In the genomic region with DNA sequence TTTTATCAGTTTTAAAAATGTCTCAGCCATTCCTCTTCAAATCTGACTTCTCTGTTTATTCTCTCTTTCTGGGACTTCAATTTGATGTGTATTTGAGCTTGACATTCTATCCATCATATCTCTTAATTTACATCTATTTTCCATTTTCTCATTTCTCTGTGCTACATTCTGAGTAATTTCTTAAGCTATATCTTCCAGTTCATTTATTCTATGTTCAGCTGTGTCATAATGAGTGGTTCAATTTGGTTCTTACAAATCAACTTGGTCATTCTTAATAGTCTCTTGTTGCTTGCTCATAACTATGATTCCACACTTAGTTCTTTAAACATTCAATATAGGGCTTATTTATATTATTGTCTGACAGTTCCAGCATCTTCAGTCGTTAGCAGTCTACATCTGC, we compare ENCODE assay signal across 34 cellular contexts. TPM values are rescaled to one million over a fixed set of nuclear protein-coding genes. Genes with fewer than 3 reads are reported as not detected.
"Had no signal": no experiment of that assay in that cellular context is flagged by ENCODE, and none has a peak within 500 bp of the region (broad histone marks: within the 10 kb centered on the region; RNA-seq: fewer than 3 reads in every experiment).

No MANE protein-coding gene starts in this region.

- DNase-seq: activated CD4-positive, alpha-beta memory T cell treated with anti-CD3 and anti-CD28 coated beads for 36 hours; activated CD4-positive, alpha-beta T cell treated with anti-CD3 and anti-CD28 coated beads for 36 hours; activated CD4-positive, alpha-beta T cell treated with anti-CD3 and anti-CD28 coated beads, Interleukin-2, amount 10 ng/mL, durations not matched to agents 24 days and 14 days; activated CD4-positive, CD25-positive, alpha-beta regulatory T cell; activated CD4-positive, CD25-positive, alpha-beta regulatory T cell treated with anti-CD3 and anti-CD28 coated beads, Interleukin-2, amount 50 U/mL, for 72 hours; activated CD8-positive, alpha-beta memory T cell treated with anti-CD3 and anti-CD28 coated beads, Interleukin-2, amount 10 ng/mL, durations not matched to agents 7 days and 5 days; activated CD8-positive, alpha-beta memory T cell treated with anti-CD3 and anti-CD28 coated beads, Interleukin-2, amount 50 U/mL, for 4 hours; activated CD8-positive, alpha-beta T cell treated with anti-CD3 and anti-CD28 coated beads, Interleukin-2, amount 10 ng/mL, durations not matched to agents 7 days and 5 days; activated gamma-delta T cell; activated naive CD4-positive, alpha-beta T cell; activated naive CD4-positive, alpha-beta T cell treated with anti-CD3 and anti-CD28 coated beads, Interleukin-2, amount 10 ng/mL, durations not matched to agents 7 days and 5 days; activated T-cell treated with anti-CD3 and anti-CD28 coated beads, Interleukin-2, amount 50 U/mL, for 1 hour; activated T-cell treated with anti-CD3 and anti-CD28 coated beads, Interleukin-2, amount 50 U/mL, for 48 hours; adrenal gland; amygdala; aorta; body of pancreas; caudate nucleus; cortex of kidney; dermis blood vessel endothelial cell; effector CD4-positive, alpha-beta T cell; effector memory CD8-positive, alpha-beta T cell; erythroblast; foreskin keratinocyte; head of caudate nucleus; T-helper 1 cell; T-helper 17 cell; T1000 had no signal

- H3K4me3 ChIP-seq: adrenal gland, body of pancreas, esophagus muscularis mucosa had no signal

- H3K4me1 ChIP-seq: foreskin keratinocyte had no signal

- H3K27ac ChIP-seq: adrenal gland, body of pancreas, esophagus muscularis mucosa, foreskin keratinocyte had no signal

- ATAC-seq: activated CD4-positive, alpha-beta T cell treated with anti-CD3 and anti-CD28 coated beads for 36 hours; activated CD8-positive, alpha-beta memory T cell treated with anti-CD3 and anti-CD28 coated beads, Interleukin-2, amount 10 ng/mL, durations not matched to agents 7 days and 5 days; activated CD8-positive, alpha-beta T cell treated with anti-CD3 and anti-CD28 coated beads, Interleukin-2, amount 10 ng/mL, durations not matched to agents 7 days and 5 days; activated naive CD4-positive, alpha-beta T cell treated with anti-CD3 and anti-CD28 coated beads, Interleukin-2, amount 50 U/mL, for 72 hours; body of pancreas; effector memory CD8-positive, alpha-beta T cell; foreskin keratinocyte; T-helper 17 cell had no signal

- H3K9me3 ChIP-seq: adrenal gland, body of pancreas, esophagus muscularis mucosa had no signal

- FAIRE-seq: colon had no signal

- H3K27me3 ChIP-seq: adrenal gland, body of pancreas, esophagus muscularis mucosa had no signal

RNA-seq across cellular contexts. Expression of gene CKMT2, which starts 16.9 kb away (rescaled TPM):
- total RNA-seq: activated CD4-positive, alpha-beta memory T cell treated with anti-CD3 and anti-CD28 coated beads for 36 hours; activated CD4-positive, alpha-beta T cell treated with anti-CD3 and anti-CD28 coated beads for 36 hours; activated CD4-positive, alpha-beta T cell treated with anti-CD3 and anti-CD28 coated beads, Interleukin-2, amount 10 ng/mL, durations not matched to agents 24 days and 14 days; activated CD8-positive, alpha-beta memory T cell treated with anti-CD3 and anti-CD28 coated beads for 36 hours; activated CD8-positive, alpha-beta memory T cell treated with anti-CD3 and anti-CD28 coated beads, Interleukin-2, amount 10 ng/mL, durations not matched to agents 7 days and 5 days; activated CD8-positive, alpha-beta T cell treated with anti-CD3 and anti-CD28 coated beads, Interleukin-2, amount 10 ng/mL, durations not matched to agents 7 days and 5 days; activated T-helper 1 cell treated with anti-CD3 and anti-CD28 coated beads, Interleukin-12 subunit alpha, Interleukin-12 subunit beta, Interleukin-2, Interleukin-4 antibody, amounts not matched to agents 30 ng/mL and 10 ng/mL and 1 ng/mL, durations not matched to agents 14 hours and 24 hours and 36 hours; chondrocyte; foreskin keratinocyte; T-helper 17 cell had no signal
- polyA plus RNA-seq: foreskin keratinocyte had no signal
